8 cellular contexts compared by ENCODE assay signal in the genomic region with DNA sequence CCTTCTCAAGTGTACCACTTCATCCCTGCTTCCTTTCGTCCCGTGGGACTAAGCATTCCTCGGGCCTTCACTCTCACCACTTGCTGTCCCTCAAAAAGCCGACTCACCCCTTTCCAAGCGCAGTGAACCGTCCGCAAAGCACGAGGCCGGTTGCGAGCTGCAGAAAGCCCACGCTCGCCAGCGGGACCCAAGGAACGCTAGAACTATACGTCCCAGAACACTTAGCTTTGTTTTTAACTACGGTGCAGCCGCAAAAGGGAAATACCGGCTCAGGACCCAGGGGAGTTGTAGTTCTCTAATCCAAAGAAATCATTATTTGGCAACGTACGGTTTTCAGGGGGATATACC. TPM values are rescaled to one million over a fixed set of nuclear protein-coding genes. Genes with fewer than 3 reads are reported as not detected.
DNase-seq lines count a peak whose midpoint lies in the region; ATAC-seq and TF ChIP-seq lines count a peak whose summit lies in the region.

No MANE protein-coding gene starts in this region.

- H3K9ac ChIP-seq in muscle layer of colon (ENCODE audit: low read length), result peak overlapping the region; percentile 98

- H3K27me3 ChIP-seq in muscle layer of colon (ENCODE audit: control insufficient read depth in 1 of 2, insufficient read depth in 2 of 2, low read length in 2 of 2), result no peaks in the 10 kb centered on the region
- H3K27me3 ChIP-seq in aorta (ENCODE audit: control insufficient read depth in 1 of 2, insufficient read depth in 2 of 2, low read length in 1 of 2), result no peaks in the 10 kb centered on the region

- H3K36me3 ChIP-seq in muscle layer of colon (ENCODE audit: insufficient read depth, low read length) (peaks cover 8% of the 10 kb centered on the region), aorta (ENCODE audit: control insufficient read depth in 1 of 2, insufficient read depth in 2 of 2, low read length in 1 of 2) (no peaks in the 10 kb centered on the region)

- WGBS in aorta, 2 donors, result 0 to 1% methylated on average over 20 of the region's 20 CpGs

- no peak for TF ChIP-seq CTCF in epithelial cell of esophagus (IDR thresholded peaks at IDR 0.05; ENCODE audit: insufficient read depth, low read depth, low read length, missing control alignments)

- intact Hi-C loops in aorta (cut with DNase I), result no loop called here

- H3K4me3 ChIP-seq in epithelial cell of esophagus (ENCODE audit: low read length), result peak overlapping the region; percentile 99
- H3K4me3 ChIP-seq in muscle layer of colon (ENCODE audit: low read depth in 1 of 2, low read length in 2 of 2), result peak overlapping the region; percentile 78 to 100
- H3K4me3 ChIP-seq in aorta (ENCODE audit: low read length in 2 of 2), result peak overlapping the region; percentile 70 to 99

- ATAC-seq in HG02943 (IDR thresholded peaks at IDR 0.05; ENCODE audit: low read depth, unreplicated experiment) (peak; percentile 5), SK-N-SH treated with all-trans-retinoic acid at 6 μM for 48 hours (peak; percentile 15), aorta (ENCODE audit: low FRiP score) (peak; percentile 34)

- H3K4me1 ChIP-seq in muscle layer of colon (ENCODE audit: insufficient read depth, low read length) (peaks cover 15% of the 10 kb centered on the region), aorta (ENCODE audit: control insufficient read depth in 1 of 2, insufficient read depth in 2 of 2, low read length in 2 of 2) (peaks cover 2 to 4% of the 10 kb centered on the region in 2 donors)

- H3K27ac ChIP-seq in muscle layer of colon (ENCODE audit: low read depth, low read length), result peak overlapping the region; percentile 91
- H3K27ac ChIP-seq in aorta (ENCODE audit: low read depth in 1 of 2, low read length in 2 of 2), result peak overlapping the region; percentile 91 to 93

- DNase-seq in NCI-H748 (lab: John Stamatoyannopoulos, UW; ENCODE audit: unreplicated experiment) (peak; percentile 48), NCI-H748 treated with DMSO at 0.1 percent for 48 hours (lab: John Stamatoyannopoulos, UW) (no peak), epithelial cell of esophagus (ENCODE audit: low read depth) (peak; percentile 26), aorta (peak; percentile 64 to 81), NCI-H2029 treated with DMSO at 0.1 percent for 48 hours (lab: John Stamatoyannopoulos, UW) (no peak)

- H3K9me3 ChIP-seq in muscle layer of colon (ENCODE audit: low read length) (no peaks in the 10 kb centered on the region), aorta (ENCODE audit: control insufficient read depth, low read length) (no peaks in the 10 kb centered on the region)

TF ChIP-seq in SK-N-SH treated with all-trans-retinoic acid at 6 μM for 48 hours, 23 proteins besides CTCF, POLR2A, EP300 and RAD21:
- no peak for TF ChIP-seq OSR1 (CRISPR knock-in tag; IDR thresholded peaks at IDR 0.05)
- TF ChIP-seq BACH2 (CRISPR knock-in tag; IDR thresholded peaks at IDR 0.05; ENCODE audit: borderline replicate concordance), result no peak
- TF ChIP-seq ARNTL (CRISPR knock-in tag; IDR thresholded peaks at IDR 0.05; ENCODE audit: borderline replicate concordance, low read depth), result no peak
- no peak for TF ChIP-seq ESRRG (CRISPR knock-in tag; IDR thresholded peaks at IDR 0.05)
- TF ChIP-seq, protein P1, sequence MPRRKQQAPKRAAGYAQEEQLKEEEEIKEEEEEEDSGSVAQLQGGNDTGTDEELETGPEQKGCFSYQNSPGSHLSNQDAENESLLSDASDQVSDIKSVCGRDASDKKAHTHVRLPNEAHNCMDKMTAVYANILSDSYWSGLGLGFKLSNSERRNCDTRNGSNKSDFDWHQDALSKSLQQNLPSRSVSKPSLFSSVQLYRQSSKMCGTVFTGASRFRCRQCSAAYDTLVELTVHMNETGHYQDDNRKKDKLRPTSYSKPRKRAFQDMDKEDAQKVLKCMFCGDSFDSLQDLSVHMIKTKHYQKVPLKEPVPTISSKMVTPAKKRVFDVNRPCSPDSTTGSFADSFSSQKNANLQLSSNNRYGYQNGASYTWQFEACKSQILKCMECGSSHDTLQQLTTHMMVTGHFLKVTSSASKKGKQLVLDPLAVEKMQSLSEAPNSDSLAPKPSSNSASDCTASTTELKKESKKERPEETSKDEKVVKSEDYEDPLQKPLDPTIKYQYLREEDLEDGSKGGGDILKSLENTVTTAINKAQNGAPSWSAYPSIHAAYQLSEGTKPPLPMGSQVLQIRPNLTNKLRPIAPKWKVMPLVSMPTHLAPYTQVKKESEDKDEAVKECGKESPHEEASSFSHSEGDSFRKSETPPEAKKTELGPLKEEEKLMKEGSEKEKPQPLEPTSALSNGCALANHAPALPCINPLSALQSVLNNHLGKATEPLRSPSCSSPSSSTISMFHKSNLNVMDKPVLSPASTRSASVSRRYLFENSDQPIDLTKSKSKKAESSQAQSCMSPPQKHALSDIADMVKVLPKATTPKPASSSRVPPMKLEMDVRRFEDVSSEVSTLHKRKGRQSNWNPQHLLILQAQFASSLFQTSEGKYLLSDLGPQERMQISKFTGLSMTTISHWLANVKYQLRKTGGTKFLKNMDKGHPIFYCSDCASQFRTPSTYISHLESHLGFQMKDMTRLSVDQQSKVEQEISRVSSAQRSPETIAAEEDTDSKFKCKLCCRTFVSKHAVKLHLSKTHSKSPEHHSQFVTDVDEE (CRISPR knock-in tag; IDR thresholded peaks at IDR 0.05), result no peak
- TF ChIP-seq PPARA (CRISPR knock-in tag; IDR thresholded peaks at IDR 0.05; ENCODE audit: borderline replicate concordance), result no peak
- no peak for TF ChIP-seq ZC3H10 (CRISPR knock-in tag; IDR thresholded peaks at IDR 0.05)
- no peak for TF ChIP-seq CSDC2 (CRISPR knock-in tag; IDR thresholded peaks at IDR 0.05)

RNA-seq across cellular contexts. Expression of a gene that starts 0.5 kb away (rescaled TPM):
- 10 to 100 TPM; 20.5 to 21.4 TPM for total RNA-seq in aorta
- 10 to 100 TPM; 21.0 to 42.1 TPM for polyA plus RNA-seq in aorta

RNA-seq across cellular contexts. Expression of a gene that starts 6.4 kb away (rescaled TPM):
- total RNA-seq in aorta, result 10 to 100 TPM; 40.0 to 43.8 TPM
- polyA plus RNA-seq in aorta, result 10 to 100 TPM; 61.6 to 66.7 TPM

RNA-seq across cellular contexts. Expression of a gene that starts 15.0 kb away (rescaled TPM):
- not detected for total RNA-seq in aorta
- polyA plus RNA-seq in aorta, result under 1 TPM in 1 of 2 donors, not detected in 1; 0.26 TPM

RNA-seq across cellular contexts. Expression of a gene that starts 52.3 kb away (rescaled TPM):
- not detected for total RNA-seq in aorta
- polyA plus RNA-seq in aorta, result 10 to 100 TPM in 1 of 2 donors, under 1 TPM in 1; 0.79 to 13.8 TPM

Comparison
In these comparisons a context has a peak if more than half of its experiments do, and no peak if none do; other contexts are left out.
1. DNase-seq: peak in NCI-H748 (single experiment), epithelial cell of esophagus (single experiment) and aorta (2 of 2); none in NCI-H748 treated with DMSO at 0.1 percent for 48 hours (single experiment) and NCI-H2029 treated with DMSO at 0.1 percent for 48 hours (single experiment).
2. Peak in every context shown above with its lines, with median percentiles within 50 percentile points of each other: ATAC-seq and H3K4me3 ChIP-seq.